In genomic region chr2:159176555-159176954, GRCh38 we compare ENCODE assay signal across 14 cellular contexts.
"Had no signal": no experiment of that assay in that cellular context is flagged by ENCODE, and none has a peak within 500 bp of the region (broad histone marks: within the 10 kb centered on the region; RNA-seq: fewer than 3 reads in every experiment).

No MANE protein-coding gene starts in this region.

- H3K27ac Mint-ChIP-seq: activated naive CD4-positive, alpha-beta T cell treated with anti-CD3 and anti-CD28 coated beads, Interleukin-2, amount 50 U/mL, for 24 hours; effector memory CD8-positive, alpha-beta T cell; natural killer cell had no signal

- H3K4me3 ChIP-seq: psoas muscle, upper lobe of left lung had no signal

- H3K4me3 Mint-ChIP-seq: activated naive CD4-positive, alpha-beta T cell treated with anti-CD3 and anti-CD28 coated beads, Interleukin-2, amount 50 U/mL, for 24 hours; effector memory CD8-positive, alpha-beta T cell; natural killer cell had no signal

- H3K27me3 ChIP-seq: upper lobe of left lung had no signal

- ATAC-seq: activated CD4-positive, CD25-positive, alpha-beta regulatory T cell treated with anti-CD3 and anti-CD28 coated beads, Interleukin-2, amount 50 U/mL, for 24 hours; effector memory CD8-positive, alpha-beta T cell; natural killer cell; psoas muscle had no signal

- H3K4me1 ChIP-seq: psoas muscle had no signal

- H3K36me3 Mint-ChIP-seq: activated naive CD4-positive, alpha-beta T cell treated with anti-CD3 and anti-CD28 coated beads, Interleukin-2, amount 50 U/mL, for 24 hours; natural killer cell had no signal

- DNase-seq: activated T-cell treated with anti-CD3 and anti-CD28 coated beads, Interleukin-2, amount 50 U/mL, for 1 hour; amygdala; central memory CD4-positive, alpha-beta T cell; effector memory CD8-positive, alpha-beta T cell; hippocampal formation; natural killer cell; occipital lobe; psoas muscle; stimulated activated CD4-positive, alpha-beta T cell treated with anti-CD3 and anti-CD28 coated beads, Interleukin-2, amount 100 ng/mL, for 48 hours; stimulated activated naive CD4-positive, alpha-beta T cell treated with Interleukin-2 at 50 U/mL for 16 hours; T-helper 2 cell; upper lobe of left lung had no signal

- H3K9me3 ChIP-seq: psoas muscle, upper lobe of left lung had no signal

- H3K27me3 Mint-ChIP-seq: activated naive CD4-positive, alpha-beta T cell treated with anti-CD3 and anti-CD28 coated beads, Interleukin-2, amount 50 U/mL, for 24 hours; effector memory CD8-positive, alpha-beta T cell had no signal

- H3K9me3 Mint-ChIP-seq: activated naive CD4-positive, alpha-beta T cell treated with anti-CD3 and anti-CD28 coated beads, Interleukin-2, amount 50 U/mL, for 24 hours; effector memory CD8-positive, alpha-beta T cell; natural killer cell had no signal

- H3K27ac ChIP-seq: psoas muscle, upper lobe of left lung had no signal
